ENCODE assay signal across 8 cellular contexts in genomic region chr11:69642913-69643632, GRCh38. TPM values are rescaled to one million over a fixed set of nuclear protein-coding genes. Genes with fewer than 3 reads are reported as not detected.
A peak's percentile ranks its signal among the peaks of the same experiment; 100 is the strongest.
DNase-seq lines count a peak whose midpoint lies in the region; ATAC-seq and TF ChIP-seq lines count a peak whose summit lies in the region.

No MANE protein-coding gene starts in this region.

- H3K9ac ChIP-seq in NT2/D1 (ENCODE audit: insufficient read length, low read depth): peak overlapping the region; percentile 79

- TF ChIP-seq CTCF in mucosa of descending colon (IDR thresholded peaks at IDR 0.05): peak; percentile 95

- peak overlapping the region; percentile 86 for H3K27ac ChIP-seq in epithelial cell of prostate

- H3K4me1 ChIP-seq in NT2/D1 (ENCODE audit: insufficient read depth, insufficient read length) (peaks cover 20% of the 10 kb centered on the region), mucosa of descending colon (ENCODE audit: low read depth) (peaks cover 44% of the 10 kb centered on the region)

- DNase-seq in GM04504 (ENCODE audit: low read depth) (peak; percentile 53), NT2/D1 (ENCODE audit: low read depth, low spot score) (no peak), epithelial cell of prostate (ENCODE audit: low read depth, low spot score) (no peak), mucosa of descending colon (peak; percentile 79 to 90 (median 87))
- DNase-seq in activated CD8-positive, alpha-beta memory T cell treated with anti-CD3 and anti-CD28 coated beads, Interleukin-2, amount 50 U/mL, for 4 hours: peak; percentile 82
- DNase-seq in stimulated activated CD8-positive, alpha-beta memory T cell treated with anti-CD3 and anti-CD28 coated beads, Interleukin-2, amount 100 ng/mL, for 1 hour (ENCODE audit: low read depth in 2 of 2): peak; percentile 61 to 63

- H3K36me3 ChIP-seq in NT2/D1 (ENCODE audit: insufficient read depth, insufficient read length, low read length): peaks cover 52% of the 10 kb centered on the region
- H3K36me3 ChIP-seq in mucosa of descending colon (ENCODE audit: low read depth): no peaks in the 10 kb centered on the region

- no peaks in the 10 kb centered on the region for H3K27me3 ChIP-seq in NT2/D1 (ENCODE audit: insufficient read depth, insufficient read length)

- H3K9me3 ChIP-seq in NT2/D1 (ENCODE audit: insufficient read depth, low read length): no peaks in the 10 kb centered on the region
- H3K9me3 ChIP-seq in mucosa of descending colon: no peaks in the 10 kb centered on the region

- peak; percentile 50 for ATAC-seq in HG03159 (IDR thresholded peaks at IDR 0.05; ENCODE audit: unreplicated experiment)
- peak; percentile 73 for ATAC-seq in mucosa of descending colon
- ATAC-seq in HG02938 (IDR thresholded peaks at IDR 0.05; ENCODE audit: unreplicated experiment): no peak

- intact Hi-C loops in mucosa of descending colon (cut with DNase I, micrococcal nuclease): loop anchor here (5.0 to 10.0 kb wide), 2 partner anchors 538 to 541 kb away; no protein-coding TSS in a partner anchor

- H3K4me3 ChIP-seq in NT2/D1 (ENCODE audit: insufficient read length, low read depth): peak overlapping the region; percentile 55
- H3K4me3 ChIP-seq in mucosa of descending colon: peak overlapping the region; percentile 50

RNA-seq across cellular contexts. Expression of gene CCND1, which starts 2.1 kb away (rescaled TPM):
- 10 to 100 TPM; 44.6 to 82.4 (median 58.9) TPM for total RNA-seq in mucosa of descending colon

RNA-seq across cellular contexts. Expression of gene LTO1, which starts 32.1 kb away (rescaled TPM):
- total RNA-seq in mucosa of descending colon: 10 to 100 TPM; 21.8 to 30.5 (median 22.4) TPM

Comparison
In these comparisons a context has a peak if more than half of its experiments do, and no peak if none do; other contexts are left out.
1. DNase-seq: peak in GM04504 (single experiment), activated CD8-positive, alpha-beta memory T cell treated with anti-CD3 and anti-CD28 coated beads, Interleukin-2, amount 50 U/mL, for 4 hours (single experiment), mucosa of descending colon (3 of 3) and stimulated activated CD8-positive, alpha-beta memory T cell treated with anti-CD3 and anti-CD28 coated beads, Interleukin-2, amount 100 ng/mL, for 1 hour (2 of 2); none in NT2/D1 (single experiment) and epithelial cell of prostate (single experiment).